In genomic region chr18:47997338-47997780, GRCh38 we compare ENCODE assay signal across 9 cellular contexts.
A peak's percentile ranks its signal among the peaks of the same experiment; 100 is the strongest.
DNase-seq lines count a peak whose midpoint lies in the region; ATAC-seq, FAIRE-seq and TF ChIP-seq lines count a peak whose summit lies in the region.
"Had no signal": no experiment of that assay in that cellular context is flagged by ENCODE, and none has a peak within 500 bp of the region (broad histone marks: within the 10 kb centered on the region; RNA-seq: fewer than 3 reads in every experiment).

No MANE protein-coding gene starts in this region.

- H3K27ac ChIP-seq in HCT116 (ENCODE audit: low read depth, low read length) = no peak overlapping the region
- H3K27ac ChIP-seq in keratinocyte (ENCODE audit: control insufficient read depth, insufficient read depth, low read length) = no peak overlapping the region
- H3K27ac ChIP-seq: parathyroid adenoma had no signal

- no peak overlapping the region for H3K27ac Mint-ChIP-seq in activated CD8-positive, alpha-beta memory T cell treated with anti-CD3 and anti-CD28 coated beads, Interleukin-2, amount 10 ng/mL, durations not matched to agents 7 days and 5 days

- no peaks in the 10 kb centered on the region for H3K36me3 ChIP-seq in HCT116 (ENCODE audit: control insufficient read depth in 1 of 2, insufficient read depth in 2 of 2, low read length in 2 of 2)
- H3K36me3 ChIP-seq in keratinocyte (ENCODE audit: control insufficient read depth in 2 of 2, extremely low read depth in 1 of 2, insufficient read depth in 2 of 2, low read length in 2 of 2) = no peaks in the 10 kb centered on the region

- H3K9me1 ChIP-seq in keratinocyte (ENCODE audit: control insufficient read depth, extremely low read depth, insufficient read depth, low read length) = no peaks in the 10 kb centered on the region

- H3K36me3 Mint-ChIP-seq in activated CD8-positive, alpha-beta memory T cell treated with anti-CD3 and anti-CD28 coated beads, Interleukin-2, amount 10 ng/mL, durations not matched to agents 7 days and 5 days = no peaks in the 10 kb centered on the region

- no peak overlapping the region for H3K4me3 Mint-ChIP-seq in activated CD8-positive, alpha-beta memory T cell treated with anti-CD3 and anti-CD28 coated beads, Interleukin-2, amount 10 ng/mL, durations not matched to agents 7 days and 5 days

- intact Hi-C loops in HCT116 (cut with micrococcal nuclease) = no loop called here

- H3K4me1 Mint-ChIP-seq in activated CD8-positive, alpha-beta memory T cell treated with anti-CD3 and anti-CD28 coated beads, Interleukin-2, amount 10 ng/mL, durations not matched to agents 7 days and 5 days = no peaks in the 10 kb centered on the region

- no peak for FAIRE-seq in keratinocyte (lab: Jason Lieb, UNC)
- FAIRE-seq in GM12891 (lab: Jason Lieb, UNC) = no peak

- H3K4me1 ChIP-seq in HCT116 (ENCODE audit: control insufficient read depth in 1 of 2, insufficient read depth in 2 of 2, low read length in 2 of 2) = peaks cover 2 to 5% of the 10 kb centered on the region in 2 experiments; a peak in 3 of 4 replicates
- H3K4me1 ChIP-seq in keratinocyte (ENCODE audit: control insufficient read depth, extremely low read depth, insufficient read depth, low read length) = no peaks in the 10 kb centered on the region
- H3K4me1 ChIP-seq: parathyroid adenoma had no signal

- BruUV-seq in HCT116 (replicated peaks; lab: Mats Ljungman, UMichigan) = no TSS peak

- TF ChIP-seq RAD21 in HCT116 (IDR thresholded peaks at IDR 0.05; ENCODE audit: low read depth) = peak; percentile 47

- DNase-seq in AG10803 (ENCODE audit: low read depth) (no peak), HCT116 (ENCODE audit: low read depth, low spot score) (no peak), keratinocyte (ENCODE audit: low read depth, low spot score) (no peak), GM12891 (ENCODE audit: insufficient read length, low spot score) (no peak), NOMO-1 treated with DMSO at 0.1 percent for 48 hours (lab: John Stamatoyannopoulos, UW; ENCODE audit: unreplicated experiment) (no peak), islet precursor cell (no peak), nucleus accumbens (lab: John Stamatoyannopoulos, UW) (no peak)
- peak; percentile 50 for DNase-seq in activated CD8-positive, alpha-beta memory T cell treated with anti-CD3 and anti-CD28 coated beads, Interleukin-2, amount 10 ng/mL, durations not matched to agents 7 days and 5 days

- H3K9me3 Mint-ChIP-seq in activated CD8-positive, alpha-beta memory T cell treated with anti-CD3 and anti-CD28 coated beads, Interleukin-2, amount 10 ng/mL, durations not matched to agents 7 days and 5 days (ENCODE audit: low read depth) = no peaks in the 10 kb centered on the region

- H4K20me1 ChIP-seq in HCT116 (ENCODE audit: insufficient read depth) (no peaks in the 10 kb centered on the region), keratinocyte (ENCODE audit: control insufficient read depth, extremely low read depth, insufficient read depth, low read length) (no peaks in the 10 kb centered on the region)

- dilution Hi-C loops in keratinocyte (cut with MboI; ENCODE audit: extremely low pct_ligation_motif_present, low sequenced_read_pairs) = no loop called here

- CTCF ChIA-PET in HCT116 (lab: Charles Lee) = interaction anchor here (0.7 to 1.6 kb wide), 4 partner anchors 10 to 242 kb away, joined by 3 to 5 read pairs (median 3); no protein-coding TSS in a partner anchor
- CTCF ChIA-PET in activated CD8-positive, alpha-beta memory T cell treated with anti-CD3 and anti-CD28 coated beads, Interleukin-2, amount 10 ng/mL, durations not matched to agents 7 days and 5 days (lab: Charles Lee) = interaction anchor here (0.5 to 3.7 kb wide), 11 partner anchors 10 to 229 kb away, joined by 3 to 22 read pairs (median 4); no protein-coding TSS in a partner anchor

- H3K27me3 Mint-ChIP-seq in activated CD8-positive, alpha-beta memory T cell treated with anti-CD3 and anti-CD28 coated beads, Interleukin-2, amount 10 ng/mL, durations not matched to agents 7 days and 5 days = peaks cover 10% of the 10 kb centered on the region

- TF ChIP-seq CTCF in AG10803 (conservative IDR thresholded peaks at IDR 0.05; ENCODE audit: low read length) = peak; percentile 24; the same call in 1 of the 2 replicates
- TF ChIP-seq CTCF in HCT116 (IDR thresholded peaks at IDR 0.05 in 2 of 3, conservative IDR thresholded peaks at IDR 0.05 in 1 of 3; ENCODE audit: borderline replicate concordance in 1 of 3, insufficient read depth in 1 of 3, low read depth in 2 of 3, low read length in 2 of 3) = peak; percentile 8 to 85 (median 70); a peak in 4 of 6 replicates
- TF ChIP-seq CTCF in keratinocyte (optimal IDR thresholded peaks at IDR 0.05 in 1 of 3, IDR thresholded peaks at IDR 0.05 in 1 of 3, conservative IDR thresholded peaks at IDR 0.05 in 1 of 3; ENCODE audit: extremely low read depth in 1 of 3, insufficient read depth in 2 of 3, low read length in 3 of 3) = peak; percentile 57 to 66 (median 65)

- H3K4me2 ChIP-seq in HCT116 (ENCODE audit: low read length) (no peak overlapping the region), keratinocyte (ENCODE audit: control insufficient read depth, extremely low read depth, insufficient read depth, low read depth, low read length) (no peak overlapping the region)

- H3K27me3 ChIP-seq in HCT116 (ENCODE audit: insufficient read depth, low read length) (no peaks in the 10 kb centered on the region), keratinocyte (ENCODE audit: control insufficient read depth, extremely low read depth, insufficient read depth, low read length) (no peaks in the 10 kb centered on the region)

- H3K9ac ChIP-seq in HCT116 (ENCODE audit: low read length) (no peak overlapping the region), keratinocyte (ENCODE audit: control insufficient read depth, extremely low read depth, insufficient read depth, low read length) (no peak overlapping the region)
- H3K9ac ChIP-seq: parathyroid adenoma had no signal

- POLR2A ChIA-PET in HCT116 (lab: Charles Lee) = no interaction called here

- H3K9me2 ChIP-seq in HCT116 (ENCODE audit: insufficient read depth) = no peaks in the 10 kb centered on the region

- no peaks in the 10 kb centered on the region for H3K79me2 ChIP-seq in HCT116 (ENCODE audit: insufficient read depth, low read length)
- H3K79me2 ChIP-seq in keratinocyte (ENCODE audit: control insufficient read depth, insufficient read depth, low read length) = no peaks in the 10 kb centered on the region
- H3K79me2 ChIP-seq: parathyroid adenoma had no signal

- H3K9me3 ChIP-seq in HCT116 (ENCODE audit: control insufficient read depth in 1 of 2, insufficient read depth in 1 of 2, low read depth in 1 of 2, low read length in 2 of 2) = peaks cover 4 to 6% of the 10 kb centered on the region in 2 experiments; a peak in 2 of 4 replicates
- H3K9me3 ChIP-seq in keratinocyte (ENCODE audit: control insufficient read depth, low read depth, low read length) = peaks cover 2% of the 10 kb centered on the region

- H3K4me3 ChIP-seq in AG10803 (ENCODE audit: low read length) (no peak overlapping the region), HCT116 (replicated peaks in 1 of 2; ENCODE audit: low read depth in 1 of 2, low read length in 2 of 2) (no peak overlapping the region), keratinocyte (ENCODE audit: control insufficient read depth in 2 of 3, extremely low read depth in 1 of 3, insufficient read depth in 2 of 3, low read depth in 1 of 3, low read length in 3 of 3) (no peak overlapping the region)

- TF ChIP-seq POLR2A in HCT116 (IDR thresholded peaks at IDR 0.05; ENCODE audit: borderline replicate concordance, extremely low read depth, insufficient read depth, insufficient read length) (no peak), GM12891 (IDR thresholded peaks at IDR 0.05; ENCODE audit: low read depth, low read length) (no peak)

- H2AFZ ChIP-seq in HCT116 (ENCODE audit: low read depth, low read length, poor library complexity, severe bottlenecking) = no peak overlapping the region
- H2AFZ ChIP-seq in keratinocyte (ENCODE audit: control insufficient read depth, low read length) = no peak overlapping the region
- H2AFZ ChIP-seq: parathyroid adenoma had no signal

- RAD21 ChIA-PET in HCT116 (lab: Charles Lee; ENCODE audit: low non-redundant PET in 1 of 2, low total read pairs in 2 of 2, uncharacterized antibody in 2 of 2, unreplicated experiment in 2 of 2) = no interaction called here

- ATAC-seq in HCT116 = peak; percentile 50; the same call in 1 of the 2 replicates
- ATAC-seq in activated CD8-positive, alpha-beta memory T cell treated with anti-CD3 and anti-CD28 coated beads, Interleukin-2, amount 10 ng/mL, durations not matched to agents 7 days and 5 days = no peak

TF ChIP-seq in HCT116, 20 proteins besides CTCF, POLR2A, EP300 and RAD21:
- TF ChIP-seq YY1 (IDR thresholded peaks at IDR 0.05; ENCODE audit: extremely low read depth, insufficient replicate concordance, low read depth, low read length) (no peak), POLR2AphosphoS5 (IDR thresholded peaks at IDR 0.05; ENCODE audit: low read depth, low read length) (no peak), CBX3 (IDR thresholded peaks at IDR 0.05; ENCODE audit: low read depth) (peak; percentile 84), CEBPB (IDR thresholded peaks at IDR 0.05; ENCODE audit: low read depth) (no peak), FOSL1 (IDR thresholded peaks at IDR 0.05; ENCODE audit: low read depth) (no peak), JUND (IDR thresholded peaks at IDR 0.05) (no peak)

TF ChIP-seq in GM12891, 5 proteins besides CTCF, POLR2A, EP300 and RAD21:
- no peak for TF ChIP-seq POLR2AphosphoS5 (IDR thresholded peaks at IDR 0.05; ENCODE audit: low read depth, low read length)
- no peak for TF ChIP-seq SPI1 (IDR thresholded peaks at IDR 0.05; ENCODE audit: low read depth, low read length)
- no peak for TF ChIP-seq PAX5 (IDR thresholded peaks at IDR 0.05; ENCODE audit: insufficient read depth, low read length, severe bottlenecking)
- no peak for TF ChIP-seq POU2F2 (IDR thresholded peaks at IDR 0.05; ENCODE audit: low read depth, low read length)
- no peak for TF ChIP-seq TAF1 (IDR thresholded peaks at IDR 0.05; ENCODE audit: low read depth, low read length)
